8 cellular contexts compared by ENCODE assay signal in genomic region chr16:71358464-71359031, GRCh38. TPM values are rescaled to one million over a fixed set of nuclear protein-coding genes. Genes with fewer than 3 reads are reported as not detected.
DNase-seq lines count a peak whose midpoint lies in the region; ATAC-seq and TF ChIP-seq lines count a peak whose summit lies in the region.

Gene CALB2 (plus strand): TSS chr16:71358723. CDS start chr16:71358793, 70 bp downstream.

- H3K36me3 Mint-ChIP-seq in activated T-cell treated with anti-CD3 and anti-CD28 coated beads, Interleukin-2, amount 50 U/mL, for 4 hours (ENCODE audit: insufficient read depth), result no peaks in the 10 kb centered on the region
- H3K36me3 Mint-ChIP-seq in natural killer cell treated with Interleukin-12 subunit alpha and Interleukin-12 subunit beta and Interleukin-15 and Interleukin-18, amount 100 ng/mL, for 72 hours, result no peaks in the 10 kb centered on the region

- H3K4me3 ChIP-seq in AG09309 (ENCODE audit: control insufficient read depth, low read depth, low read length) (peak within 1 kb of the TSS; percentile 32), esophagus squamous epithelium (peak within 1 kb of the TSS in 3 of 4 donors; percentile 7 to 57 (median 30))

- H3K27ac ChIP-seq in esophagus squamous epithelium, result no peak within 1 kb of the TSS

- no peak for TF ChIP-seq POLR2A in esophagus squamous epithelium (IDR thresholded peaks at IDR 0.05)

- DNase-seq in AG09309 (ENCODE audit: low read depth) (no peak), NCI-H774 (lab: John Stamatoyannopoulos, UW) (peak; percentile 22), esophagus squamous epithelium (lab: John Stamatoyannopoulos, UW) (no peak)
- DNase-seq in activated T-cell treated with anti-CD3 and anti-CD28 coated beads, Interleukin-2, amount 50 U/mL, for 4 hours, result peak; percentile 55
- peak; percentile 56 for DNase-seq in natural killer cell treated with Interleukin-12 subunit alpha and Interleukin-12 subunit beta and Interleukin-15 and Interleukin-18, amount 100 ng/mL, for 72 hours (ENCODE audit: low spot score)
- peak; percentile 53 for DNase-seq in stimulated activated naive CD4-positive, alpha-beta T cell treated with Interleukin-2 at 50 U/mL for 16 hours (lab: John Stamatoyannopoulos, UW)

- no peaks in the 10 kb centered on the region for H3K36me3 ChIP-seq in esophagus squamous epithelium

- no peaks in the 10 kb centered on the region for H3K4me1 Mint-ChIP-seq in activated T-cell treated with anti-CD3 and anti-CD28 coated beads, Interleukin-2, amount 50 U/mL, for 4 hours (ENCODE audit: low read depth)
- no peaks in the 10 kb centered on the region for H3K4me1 Mint-ChIP-seq in natural killer cell treated with Interleukin-12 subunit alpha and Interleukin-12 subunit beta and Interleukin-15 and Interleukin-18, amount 100 ng/mL, for 72 hours (ENCODE audit: low read depth in 2 of 2)

- no peak within 1 kb of the TSS for H3K4me3 Mint-ChIP-seq in activated T-cell treated with anti-CD3 and anti-CD28 coated beads, Interleukin-2, amount 50 U/mL, for 4 hours
- peak within 1 kb of the TSS; percentile 32 for H3K4me3 Mint-ChIP-seq in natural killer cell treated with Interleukin-12 subunit alpha and Interleukin-12 subunit beta and Interleukin-15 and Interleukin-18, amount 100 ng/mL, for 72 hours

- 1% methylated on average over 10 to 14 of the region's 55 CpGs for WGBS in esophagus squamous epithelium, 2 donors

- H3K9me3 ChIP-seq in esophagus squamous epithelium, result no peaks in the 10 kb centered on the region

- H3K27ac Mint-ChIP-seq in natural killer cell treated with Interleukin-12 subunit alpha and Interleukin-12 subunit beta and Interleukin-15 and Interleukin-18, amount 100 ng/mL, for 72 hours, result no peak within 1 kb of the TSS

- intact Hi-C loops in esophagus squamous epithelium (cut with DNase I), result no loop called here

- H3K9me3 Mint-ChIP-seq in activated T-cell treated with anti-CD3 and anti-CD28 coated beads, Interleukin-2, amount 50 U/mL, for 4 hours, result no peaks in the 10 kb centered on the region
- no peaks in the 10 kb centered on the region for H3K9me3 Mint-ChIP-seq in natural killer cell treated with Interleukin-12 subunit alpha and Interleukin-12 subunit beta and Interleukin-15 and Interleukin-18, amount 100 ng/mL, for 72 hours

- ATAC-seq in GM18520 (IDR thresholded peaks at IDR 0.05; ENCODE audit: unreplicated experiment) (peak; percentile 72), HG03135 (IDR thresholded peaks at IDR 0.05; ENCODE audit: unreplicated experiment) (peak; percentile 74)
- peak; percentile 90 to 91 for ATAC-seq in activated T-cell treated with anti-CD3 and anti-CD28 coated beads, Interleukin-2, amount 50 U/mL, for 4 hours
- ATAC-seq in natural killer cell treated with Interleukin-12 subunit alpha and Interleukin-12 subunit beta and Interleukin-15 and Interleukin-18, amount 100 ng/mL, for 72 hours, result peak; percentile 81 to 85

- peaks cover 32% of the 10 kb centered on the region for H3K27me3 Mint-ChIP-seq in activated T-cell treated with anti-CD3 and anti-CD28 coated beads, Interleukin-2, amount 50 U/mL, for 4 hours (ENCODE audit: low read depth)
- H3K27me3 Mint-ChIP-seq in natural killer cell treated with Interleukin-12 subunit alpha and Interleukin-12 subunit beta and Interleukin-15 and Interleukin-18, amount 100 ng/mL, for 72 hours, result peaks cover 6 to 22% of the 10 kb centered on the region in 2 donors

- peaks cover 0 to 45% (median 2%) of the 10 kb centered on the region in 4 donors for H3K27me3 ChIP-seq in esophagus squamous epithelium

- TF ChIP-seq CTCF in AG09309 (IDR thresholded peaks at IDR 0.05; ENCODE audit: control insufficient read depth, insufficient read depth, low read depth, low read length, missing control alignments) (peak; percentile 66), esophagus squamous epithelium (IDR thresholded peaks at IDR 0.05) (peak; percentile 84 to 98 (median 92))

- H3K4me1 ChIP-seq in esophagus squamous epithelium, result peaks cover 3 to 17% (median 8%) of the 10 kb centered on the region in 3 donors

RNA-seq across cellular contexts. Expression of gene CALB2, which starts in this region (rescaled TPM):
- not detected for total RNA-seq in activated T-cell treated with anti-CD3 and anti-CD28 coated beads, Interleukin-2, amount 50 U/mL, for 4 hours
- total RNA-seq in esophagus squamous epithelium, result 1 to 10 TPM in 3 of 4 donors, under 1 TPM in 1; 0.35 to 3.8 (median 2.4) TPM
- not detected for total RNA-seq in natural killer cell treated with Interleukin-12 subunit alpha and Interleukin-12 subunit beta and Interleukin-15 and Interleukin-18, amount 100 ng/mL, for 72 hours

Comparison
In these comparisons a context has a peak if more than half of its experiments do, and no peak if none do; other contexts are left out.
1. Peak in DNase-seq and ATAC-seq in activated T-cell treated with anti-CD3 and anti-CD28 coated beads, Interleukin-2, amount 50 U/mL, for 4 hours; RNA of the gene not detected or under 1 TPM.
2. Peak in DNase-seq and ATAC-seq in natural killer cell treated with Interleukin-12 subunit alpha and Interleukin-12 subunit beta and Interleukin-15 and Interleukin-18, amount 100 ng/mL, for 72 hours; RNA of the gene not detected or under 1 TPM.
3. DNase-seq: peak in NCI-H774 (single experiment) and stimulated activated naive CD4-positive, alpha-beta T cell treated with Interleukin-2 at 50 U/mL for 16 hours (single experiment); none in AG09309 (single experiment) and esophagus squamous epithelium (single experiment).
4. Peak in every context shown above with its lines, with median percentiles within 50 percentile points of each other: ATAC-seq.